14 cellular contexts compared by ENCODE assay signal in genomic region chr12:32290411-32290810, GRCh38.
A peak's percentile ranks its signal among the peaks of the same experiment; 100 is the strongest.
DNase-seq lines count a peak whose midpoint lies in the region; ATAC-seq and TF ChIP-seq lines count a peak whose summit lies in the region.
"Had no signal": no experiment of that assay in that cellular context is flagged by ENCODE, and none has a peak within 500 bp of the region (broad histone marks: within the 10 kb centered on the region; RNA-seq: fewer than 3 reads in every experiment).

No MANE protein-coding gene starts in this region.

- peaks cover 24% of the 10 kb centered on the region for H3K36me3 Mint-ChIP-seq in type B pancreatic cell
- H3K36me3 Mint-ChIP-seq in activated naive CD4-positive, alpha-beta T cell treated with anti-CD3 and anti-CD28 coated beads, Interleukin-2, amount 10 ng/mL, durations not matched to agents 7 days and 5 days, result no peaks in the 10 kb centered on the region

- H3K9me3 ChIP-seq in cardiac muscle cell (ENCODE audit: low read depth), result no peaks in the 10 kb centered on the region

- peak in 1 of 2 donors; percentile 19 for DNase-seq in cardiac muscle cell (ENCODE audit: low read depth in 1 of 2, low spot score in 1 of 2)
- no peak for DNase-seq in cardiac septum (ENCODE audit: low spot score)
- peak; percentile 56 for DNase-seq in SW480 (ENCODE audit: low spot score)
- peak; percentile 47 for DNase-seq in fibroblast of peridontal ligament (ENCODE audit: extremely low read depth)
- DNase-seq in type B pancreatic cell (ENCODE audit: extremely low spot score, unreplicated experiment), result no peak
- DNase-seq in NCI-H345 treated with DMSO at 0.1 percent for 48 hours (lab: John Stamatoyannopoulos, UW; ENCODE audit: unreplicated experiment), result no peak
- no peak for DNase-seq in activated naive CD4-positive, alpha-beta T cell treated with anti-CD3 and anti-CD28 coated beads, Interleukin-2, amount 10 ng/mL, durations not matched to agents 7 days and 5 days
- DNase-seq: activated CD8-positive, alpha-beta memory T cell treated with anti-CD3 and anti-CD28 coated beads, Interleukin-2, amount 50 U/mL, for 4 hours; effector memory CD4-positive, alpha-beta T cell; hypothalamus; mesenchymal stem cell; WERI-Rb-1 had no signal

- intact Hi-C loops in cardiac septum (cut with DNase I), result no loop called here

- no peak overlapping the region for H3K4me3 ChIP-seq in cardiac muscle cell

- H3K4me1 ChIP-seq in cardiac muscle cell (ENCODE audit: low read depth), result peaks cover 12% of the 10 kb centered on the region

- H3K27me3 Mint-ChIP-seq in type B pancreatic cell, result no peaks in the 10 kb centered on the region
- H3K27me3 Mint-ChIP-seq in activated naive CD4-positive, alpha-beta T cell treated with anti-CD3 and anti-CD28 coated beads, Interleukin-2, amount 10 ng/mL, durations not matched to agents 7 days and 5 days, result no peaks in the 10 kb centered on the region

- peak overlapping the region; percentile 21 for H3K4me3 Mint-ChIP-seq in type B pancreatic cell
- no peak overlapping the region for H3K4me3 Mint-ChIP-seq in activated naive CD4-positive, alpha-beta T cell treated with anti-CD3 and anti-CD28 coated beads, Interleukin-2, amount 10 ng/mL, durations not matched to agents 7 days and 5 days
- H3K4me3 Mint-ChIP-seq: stimulated activated effector memory CD8-positive, alpha-beta T cell treated with anti-CD3 and anti-CD28 coated beads, Interleukin-12 subunit alpha, Interleukin-12 subunit beta, amount 100 ng/mL, for 72 hours had no signal

- no peaks in the 10 kb centered on the region for H3K27me3 ChIP-seq in cardiac muscle cell

- ATAC-seq in GM18861 (IDR thresholded peaks at IDR 0.05; ENCODE audit: unreplicated experiment), result no peak
- ATAC-seq: stimulated activated effector memory CD8-positive, alpha-beta T cell treated with anti-CD3 and anti-CD28 coated beads, Interleukin-12 subunit alpha, Interleukin-12 subunit beta, amount 100 ng/mL, for 72 hours had no signal

- no peaks in the 10 kb centered on the region for H3K36me3 ChIP-seq in cardiac muscle cell
- H3K36me3 ChIP-seq: WERI-Rb-1 had no signal

- peaks cover 5% of the 10 kb centered on the region for H3K9me3 Mint-ChIP-seq in type B pancreatic cell
- no peaks in the 10 kb centered on the region for H3K9me3 Mint-ChIP-seq in activated naive CD4-positive, alpha-beta T cell treated with anti-CD3 and anti-CD28 coated beads, Interleukin-2, amount 10 ng/mL, durations not matched to agents 7 days and 5 days
- H3K9me3 Mint-ChIP-seq: stimulated activated effector memory CD8-positive, alpha-beta T cell treated with anti-CD3 and anti-CD28 coated beads, Interleukin-12 subunit alpha, Interleukin-12 subunit beta, amount 100 ng/mL, for 72 hours had no signal

- TF ChIP-seq CTCF in cardiac muscle cell (IDR thresholded peaks at IDR 0.05; ENCODE audit: low read depth, low read length) (no peak), type B pancreatic cell (conservative IDR thresholded peaks at IDR 0.05) (no peak)

- CTCF ChIA-PET in activated naive CD4-positive, alpha-beta T cell treated with anti-CD3 and anti-CD28 coated beads, Interleukin-2, amount 10 ng/mL, durations not matched to agents 7 days and 5 days (lab: Charles Lee), result interaction anchor here (1.2 kb wide), 1 partner anchor 637 kb away, joined by 3 read pairs; no protein-coding TSS in a partner anchor

- peak overlapping the region; percentile 24 for H3K27ac ChIP-seq in cardiac muscle cell
- H3K27ac ChIP-seq: WERI-Rb-1 had no signal

- H3K4me1 Mint-ChIP-seq in type B pancreatic cell (ENCODE audit: unreplicated experiment), result no peaks in the 10 kb centered on the region
- H3K4me1 Mint-ChIP-seq in activated naive CD4-positive, alpha-beta T cell treated with anti-CD3 and anti-CD28 coated beads, Interleukin-2, amount 10 ng/mL, durations not matched to agents 7 days and 5 days, result no peaks in the 10 kb centered on the region
- H3K4me1 Mint-ChIP-seq: stimulated activated effector memory CD8-positive, alpha-beta T cell treated with anti-CD3 and anti-CD28 coated beads, Interleukin-12 subunit alpha, Interleukin-12 subunit beta, amount 100 ng/mL, for 72 hours had no signal

- H3K27ac Mint-ChIP-seq in type B pancreatic cell, result peak overlapping the region; percentile 95
- H3K27ac Mint-ChIP-seq in activated naive CD4-positive, alpha-beta T cell treated with anti-CD3 and anti-CD28 coated beads, Interleukin-2, amount 10 ng/mL, durations not matched to agents 7 days and 5 days, result no peak overlapping the region
- H3K27ac Mint-ChIP-seq: stimulated activated effector memory CD8-positive, alpha-beta T cell treated with anti-CD3 and anti-CD28 coated beads, Interleukin-12 subunit alpha, Interleukin-12 subunit beta, amount 100 ng/mL, for 72 hours had no signal

Comparison
In these comparisons a context has a peak if more than half of its experiments do, and no peak if none do; other contexts are left out.
1. DNase-seq: peak in SW480 (single experiment) and fibroblast of peridontal ligament (single experiment); none in cardiac septum (single experiment), type B pancreatic cell (single experiment), NCI-H345 treated with DMSO at 0.1 percent for 48 hours (single experiment) and activated naive CD4-positive, alpha-beta T cell treated with anti-CD3 and anti-CD28 coated beads, Interleukin-2, amount 10 ng/mL, durations not matched to agents 7 days and 5 days (single experiment).